ENCODE assay signal across 8 cellular contexts in genomic region chr19:4455742-4456565, GRCh38. TPM values are rescaled to one million over a fixed set of nuclear protein-coding genes. Genes with fewer than 3 reads are reported as not detected.
DNase-seq lines count a peak whose midpoint lies in the region; ATAC-seq and TF ChIP-seq lines count a peak whose summit lies in the region.

No MANE protein-coding gene starts in this region.

- TF ChIP-seq POLR2A in right lobe of liver (IDR thresholded peaks at IDR 0.05) (no peak), tibial nerve (IDR thresholded peaks at IDR 0.05) (no peak)

- H3K4me3 ChIP-seq in right lobe of liver (peak overlapping the region; percentile 62 to 66 (median 65)), tibial nerve (peak overlapping the region in 3 of 4 donors; percentile 65 to 90 (median 84))

- peak overlapping the region; percentile 90 for H3K27ac Mint-ChIP-seq in T-helper 1 cell treated with Interleukin-12 subunit alpha and Interleukin-12 subunit beta and Interleukin-4 antibody, amounts not matched to agents 30 μg/mL and 1 μg/mL, for 36 hours
- H3K27ac Mint-ChIP-seq in central memory CD8-positive, alpha-beta T cell (ENCODE audit: low read depth), result peak overlapping the region; percentile 96

- peaks cover 0 to 5% (median 0%) of the 10 kb centered on the region in 4 donors for H3K4me1 ChIP-seq in right lobe of liver
- H3K4me1 ChIP-seq in tibial nerve, result peaks cover 0 to 38% (median 19%) of the 10 kb centered on the region in 4 donors

- peaks cover 12% of the 10 kb centered on the region for H3K4me1 Mint-ChIP-seq in T-helper 1 cell treated with Interleukin-12 subunit alpha and Interleukin-12 subunit beta and Interleukin-4 antibody, amounts not matched to agents 30 μg/mL and 1 μg/mL, for 36 hours (ENCODE audit: low read depth)
- H3K4me1 Mint-ChIP-seq in central memory CD8-positive, alpha-beta T cell, result peaks cover 17% of the 10 kb centered on the region

- TF ChIP-seq EP300 in tibial nerve (IDR thresholded peaks at IDR 0.05), result no peak

- no peaks in the 10 kb centered on the region for H3K27me3 Mint-ChIP-seq in T-helper 1 cell treated with Interleukin-12 subunit alpha and Interleukin-12 subunit beta and Interleukin-4 antibody, amounts not matched to agents 30 μg/mL and 1 μg/mL, for 36 hours (ENCODE audit: low read depth)
- H3K27me3 Mint-ChIP-seq in central memory CD8-positive, alpha-beta T cell, result no peaks in the 10 kb centered on the region

- peak overlapping the region; percentile 91 for H3K4me3 Mint-ChIP-seq in T-helper 1 cell treated with Interleukin-12 subunit alpha and Interleukin-12 subunit beta and Interleukin-4 antibody, amounts not matched to agents 30 μg/mL and 1 μg/mL, for 36 hours
- H3K4me3 Mint-ChIP-seq in central memory CD8-positive, alpha-beta T cell, result peak overlapping the region; percentile 87

- 24% methylated on average over 6 of the region's 15 CpGs for WGBS in right lobe of liver (ENCODE audit: insufficient coverage, low coverage, low lambda C conversion rate, missing lambda C conversion rate)
- WGBS in tibial nerve, 2 donors, result 28 to 38% methylated on average over 15 of the region's 15 CpGs

- DNase-seq in T-helper 1 cell (no peak), NCI-H69 (lab: John Stamatoyannopoulos, UW) (peak; percentile 49), right lobe of liver (peak in 1 of 3 donors; percentile 61), tibial nerve (ENCODE audit: low spot score in 2 of 2) (peak; percentile 47 to 50)
- no peak for DNase-seq in central memory CD8-positive, alpha-beta T cell (ENCODE audit: low spot score in 2 of 2)
- no peak for DNase-seq in activated CD8-positive, alpha-beta memory T cell treated with anti-CD3 and anti-CD28 coated beads, Interleukin-2, amount 50 U/mL, for 4 hours

- ATAC-seq in central memory CD8-positive, alpha-beta T cell (replicated peaks; ENCODE audit: extremely low read depth, poor library complexity, severe bottlenecking), result no peak
- ATAC-seq in right lobe of liver (peak in 1 of 4 donors; percentile 24), HG02840 (IDR thresholded peaks at IDR 0.05; ENCODE audit: low FRiP score, unreplicated experiment) (no peak)

- no peak for TF ChIP-seq CTCF in right lobe of liver (IDR thresholded peaks at IDR 0.05)
- TF ChIP-seq CTCF in tibial nerve (IDR thresholded peaks at IDR 0.05), result no peak

- peaks cover 5% of the 10 kb centered on the region for H3K36me3 Mint-ChIP-seq in T-helper 1 cell treated with Interleukin-12 subunit alpha and Interleukin-12 subunit beta and Interleukin-4 antibody, amounts not matched to agents 30 μg/mL and 1 μg/mL, for 36 hours (ENCODE audit: low read depth)
- H3K36me3 Mint-ChIP-seq in central memory CD8-positive, alpha-beta T cell (ENCODE audit: insufficient read depth), result peaks cover 17% of the 10 kb centered on the region

- intact Hi-C loops in right lobe of liver (cut with DNase I), result loop anchor here in 1 of 2 donors (10.0 kb wide), 1 partner anchor 51 kb away; the partner anchor contains the start of genes CHAF1A and SH3GL1

- H3K27ac ChIP-seq in right lobe of liver (peak overlapping the region in 2 of 3 donors; percentile 34 to 54), tibial nerve (peak overlapping the region; percentile 83 to 96 (median 92))

- H3K9me3 ChIP-seq in right lobe of liver, result no peaks in the 10 kb centered on the region
- H3K9me3 ChIP-seq in tibial nerve, result no peaks in the 10 kb centered on the region

- H3K27me3 ChIP-seq in right lobe of liver (no peaks in the 10 kb centered on the region), tibial nerve (no peaks in the 10 kb centered on the region)

- no peaks in the 10 kb centered on the region for H3K9me3 Mint-ChIP-seq in T-helper 1 cell treated with Interleukin-12 subunit alpha and Interleukin-12 subunit beta and Interleukin-4 antibody, amounts not matched to agents 30 μg/mL and 1 μg/mL, for 36 hours
- no peaks in the 10 kb centered on the region for H3K9me3 Mint-ChIP-seq in central memory CD8-positive, alpha-beta T cell

- H3K36me3 ChIP-seq in right lobe of liver (peaks cover 0 to 30% (median 12%) of the 10 kb centered on the region in 4 donors), tibial nerve (peaks cover 0 to 40% (median 3%) of the 10 kb centered on the region in 3 donors)

RNA-seq across cellular contexts. Expression of gene UBXN6, which starts 1.6 kb away (rescaled TPM):
- total RNA-seq in right lobe of liver (10 to 100 TPM; 47.2 to 79.1 (median 58.8) TPM), tibial nerve (100 to 1,000 TPM in 1 of 4 donors, 10 to 100 TPM in 3; 84.3 to 101 (median 92.2) TPM)

RNA-seq across cellular contexts. Expression of gene HDGFL2, which starts 16.1 kb away (rescaled TPM):
- total RNA-seq in right lobe of liver (10 to 100 TPM in 5 of 6 experiments, 1 to 10 TPM in 1; 8.4 to 16.3 (median 14.0) TPM), tibial nerve (10 to 100 TPM; 30.2 to 54.0 (median 48.7) TPM)

RNA-seq across cellular contexts. Expression of gene CHAF1A, which starts 53.5 kb away (rescaled TPM):
- 1 to 10 TPM; 3.1 to 9.2 (median 3.5) TPM for total RNA-seq in right lobe of liver
- 10 to 100 TPM in 1 of 4 donors, 1 to 10 TPM in 3; 4.9 to 18.6 (median 8.1) TPM for total RNA-seq in tibial nerve

RNA-seq across cellular contexts. Expression of gene SH3GL1, which starts 55.6 kb away (rescaled TPM):
- 10 to 100 TPM; 22.6 to 47.7 (median 25.2) TPM for total RNA-seq in right lobe of liver
- total RNA-seq in tibial nerve, result 10 to 100 TPM; 35.0 to 64.8 (median 52.9) TPM

Comparison
In these comparisons a context has a peak if more than half of its experiments do, and no peak if none do; other contexts are left out.
1. DNase-seq: peak in NCI-H69 (single experiment) and tibial nerve (2 of 2); none in T-helper 1 cell (0 of 5), central memory CD8-positive, alpha-beta T cell (0 of 2) and activated CD8-positive, alpha-beta memory T cell treated with anti-CD3 and anti-CD28 coated beads, Interleukin-2, amount 50 U/mL, for 4 hours (single experiment).